16 cellular contexts compared by ENCODE assay signal in genomic region chr10:79482721-79483120, GRCh38. TPM values are rescaled to one million over a fixed set of nuclear protein-coding genes. Genes with fewer than 3 reads are reported as not detected.
A peak's percentile ranks its signal among the peaks of the same experiment; 100 is the strongest.
DNase-seq lines count a peak whose midpoint lies in the region; TF ChIP-seq lines count a peak whose summit lies in the region.
"Had no signal": no experiment of that assay in that cellular context is flagged by ENCODE, and none has a peak within 500 bp of the region (broad histone marks: within the 10 kb centered on the region; RNA-seq: fewer than 3 reads in every experiment).

No MANE protein-coding gene starts in this region.

- H3K79me2 ChIP-seq in Loucy (ENCODE audit: insufficient read depth, low read length) (no peaks in the 10 kb centered on the region), smooth muscle cell (ENCODE audit: low read depth) (no peaks in the 10 kb centered on the region)

- H3K9ac ChIP-seq in Loucy (ENCODE audit: low read depth, low read length, poor library complexity, severe bottlenecking), result no peak overlapping the region
- no peak overlapping the region for H3K9ac ChIP-seq in smooth muscle cell (ENCODE audit: low read depth)

- H3F3A ChIP-seq in Loucy (ENCODE audit: low read depth) (no peaks in the 10 kb centered on the region), smooth muscle cell (ENCODE audit: low read depth) (peaks cover 12% of the 10 kb centered on the region)

- H3K9me3 ChIP-seq in Loucy (ENCODE audit: insufficient read depth, low read depth, low read length) (peaks cover 3% of the 10 kb centered on the region; the same call in 1 of the 2 replicates), ectodermal cell (ENCODE audit: control insufficient read depth, low read length) (peaks cover 3% of the 10 kb centered on the region), neuron (ENCODE audit: low read length) (no peaks in the 10 kb centered on the region), smooth muscle cell (replicated peaks; ENCODE audit: low read depth) (no peaks in the 10 kb centered on the region), HAP-1 (no peaks in the 10 kb centered on the region)

- 49 to 54% methylated on average over 4 of the region's 4 CpGs for WGBS in ectodermal cell, 2 experiments
- WGBS in smooth muscle cell (ENCODE audit: low lambda C conversion rate), result 73% methylated on average over 4 of the region's 4 CpGs

- H3K27ac ChIP-seq in ectodermal cell (ENCODE audit: insufficient read depth, low read depth, low read length, poor library complexity, severe bottlenecking), result peak overlapping the region; percentile 41
- H3K27ac ChIP-seq in smooth muscle cell (ENCODE audit: low read depth), result peak overlapping the region; percentile 50
- no peak overlapping the region for H3K27ac ChIP-seq in coronary artery

- no peak for DNase-seq in smooth muscle cell (lab: John Stamatoyannopoulos, UW; ENCODE audit: unreplicated experiment)
- no peak for DNase-seq in coronary artery (ENCODE audit: low spot score)
- no peak for DNase-seq in HAP-1 (ENCODE audit: low spot score in 2 of 2)
- DNase-seq in activated T-cell treated with anti-CD3 and anti-CD28 coated beads, Interleukin-2, amount 50 U/mL, for 1 hour, result no peak
- DNase-seq: ACHN; CD4-positive, CD25-positive, alpha-beta regulatory T cell; DMS53; Karpas-422; NCI-H1417; NCI-H2029; NCI-H2171 treated with DMSO at 0.1 percent for 48 hours; NCI-H510A; RPMI8226 had no signal

- H3K36me3 ChIP-seq in Loucy (ENCODE audit: insufficient read depth, low read length) (no peaks in the 10 kb centered on the region), ectodermal cell (ENCODE audit: control insufficient read depth, insufficient read depth, low read length) (no peaks in the 10 kb centered on the region), neuron (ENCODE audit: insufficient read depth, low read length) (no peaks in the 10 kb centered on the region), smooth muscle cell (ENCODE audit: low read depth) (no peaks in the 10 kb centered on the region), HAP-1 (replicated peaks) (no peaks in the 10 kb centered on the region)

- H4K20me1 ChIP-seq in Loucy (ENCODE audit: insufficient read depth, low read length, poor library complexity, severe bottlenecking) (no peaks in the 10 kb centered on the region), smooth muscle cell (ENCODE audit: low read depth) (no peaks in the 10 kb centered on the region)

- in situ Hi-C loops in HAP-1 (cut with MboI; ENCODE audit: low sequenced_read_pairs), result no loop called here

- TF ChIP-seq CTCF in Loucy (conservative IDR thresholded peaks at IDR 0.05; ENCODE audit: low read length) (no peak), smooth muscle cell (IDR thresholded peaks at IDR 0.05; ENCODE audit: borderline replicate concordance, insufficient read depth, poor library complexity, severe bottlenecking) (no peak), coronary artery (IDR thresholded peaks at IDR 0.05) (no peak)

- peak overlapping the region; percentile 82; the same call in 1 of the 2 replicates for H2AFZ ChIP-seq in Loucy (ENCODE audit: low read length)
- peak overlapping the region; percentile 63 for H2AFZ ChIP-seq in neuron (ENCODE audit: low read depth, low read length)
- peak overlapping the region; percentile 19 for H2AFZ ChIP-seq in smooth muscle cell (ENCODE audit: low read depth)

- no peaks in the 10 kb centered on the region for H3K9me2 ChIP-seq in Loucy (replicated peaks; ENCODE audit: low read depth, low read length)

- no peaks in the 10 kb centered on the region for H3K4me1 ChIP-seq in Loucy (ENCODE audit: insufficient read depth, low read length, poor library complexity, severe bottlenecking)
- H3K4me1 ChIP-seq in ectodermal cell (ENCODE audit: control insufficient read depth, insufficient read depth, low read length), result peaks cover 2% of the 10 kb centered on the region
- H3K4me1 ChIP-seq in neuron (ENCODE audit: insufficient read depth, low read length), result peaks cover 5% of the 10 kb centered on the region
- peaks cover 16% of the 10 kb centered on the region for H3K4me1 ChIP-seq in smooth muscle cell (ENCODE audit: low read depth)
- H3K4me1 ChIP-seq in HAP-1, result no peaks in the 10 kb centered on the region

- H3K4me3 ChIP-seq in Loucy (ENCODE audit: low read length, poor library complexity, severe bottlenecking), result no peak overlapping the region
- H3K4me3 ChIP-seq in ectodermal cell (ENCODE audit: insufficient read depth, low read depth, low read length), result no peak overlapping the region
- no peak overlapping the region for H3K4me3 ChIP-seq in neuron (ENCODE audit: low read length)
- H3K4me3 ChIP-seq in smooth muscle cell, result no peak overlapping the region
- H3K4me3 ChIP-seq in coronary artery, result no peak overlapping the region
- H3K4me3 ChIP-seq in HAP-1, result no peak overlapping the region

- H3K4me2 ChIP-seq in Loucy (ENCODE audit: low read depth, low read length, poor library complexity, severe bottlenecking) (no peak overlapping the region), smooth muscle cell (no peak overlapping the region)

- H3K27me3 ChIP-seq in Loucy (ENCODE audit: insufficient read depth, low read length, poor library complexity, severe bottlenecking) (no peaks in the 10 kb centered on the region), ectodermal cell (ENCODE audit: control insufficient read depth, insufficient read depth, low read length, poor library complexity, severe bottlenecking) (no peaks in the 10 kb centered on the region), neuron (ENCODE audit: insufficient read depth, low read length) (no peaks in the 10 kb centered on the region), smooth muscle cell (ENCODE audit: low read depth) (no peaks in the 10 kb centered on the region), HAP-1 (ENCODE audit: low read depth) (no peaks in the 10 kb centered on the region)

RNA-seq across cellular contexts. Expression of gene EIF5AL1, which starts 29.6 kb away (rescaled TPM):
- 3.5 TPM for polyA plus RNA-seq in ectodermal cell (2013, experiment 1 of 4)
- 3.0 TPM for polyA plus RNA-seq in ectodermal cell (2013, experiment 2 of 4)
- polyA plus RNA-seq in ectodermal cell (2013, experiment 3 of 4), result 2.5 TPM
- polyA plus RNA-seq in ectodermal cell (2013, experiment 4 of 4), result 2.6 TPM
- 0.49 and 0.58 TPM in 2 replicates for total RNA-seq in smooth muscle cell
- 1.6 TPM in 2 replicates for polyA plus RNA-seq in smooth muscle cell
- total RNA-seq: CD4-positive, CD25-positive, alpha-beta regulatory T cell had no signal

RNA-seq across cellular contexts. Expression of gene ZCCHC24, which starts 37.3 kb away (rescaled TPM):
- 14.9 TPM for polyA plus RNA-seq in ectodermal cell (2013, experiment 1 of 4)
- polyA plus RNA-seq in ectodermal cell (2013, experiment 2 of 4), result 14.6 TPM
- polyA plus RNA-seq in ectodermal cell (2013, experiment 3 of 4), result 13.6 TPM
- 11.8 TPM for polyA plus RNA-seq in ectodermal cell (2013, experiment 4 of 4)
- 21.9 and 28.0 TPM in 2 replicates for total RNA-seq in smooth muscle cell
- 30.6 and 52.1 TPM in 2 replicates for polyA plus RNA-seq in smooth muscle cell

Comparison
In these comparisons a context has a peak if more than half of its experiments do, and no peak if none do; other contexts are left out.
1. H2AFZ ChIP-seq: peak in every context shown above with its lines; median percentile 82 in Loucy; 63 in neuron; 19 in smooth muscle cell.
2. H3K27ac ChIP-seq: peak in ectodermal cell (single experiment) and smooth muscle cell (single experiment); none in coronary artery (0 of 2).